ENCODE assay signal across 9 cellular contexts in the genomic region with DNA sequence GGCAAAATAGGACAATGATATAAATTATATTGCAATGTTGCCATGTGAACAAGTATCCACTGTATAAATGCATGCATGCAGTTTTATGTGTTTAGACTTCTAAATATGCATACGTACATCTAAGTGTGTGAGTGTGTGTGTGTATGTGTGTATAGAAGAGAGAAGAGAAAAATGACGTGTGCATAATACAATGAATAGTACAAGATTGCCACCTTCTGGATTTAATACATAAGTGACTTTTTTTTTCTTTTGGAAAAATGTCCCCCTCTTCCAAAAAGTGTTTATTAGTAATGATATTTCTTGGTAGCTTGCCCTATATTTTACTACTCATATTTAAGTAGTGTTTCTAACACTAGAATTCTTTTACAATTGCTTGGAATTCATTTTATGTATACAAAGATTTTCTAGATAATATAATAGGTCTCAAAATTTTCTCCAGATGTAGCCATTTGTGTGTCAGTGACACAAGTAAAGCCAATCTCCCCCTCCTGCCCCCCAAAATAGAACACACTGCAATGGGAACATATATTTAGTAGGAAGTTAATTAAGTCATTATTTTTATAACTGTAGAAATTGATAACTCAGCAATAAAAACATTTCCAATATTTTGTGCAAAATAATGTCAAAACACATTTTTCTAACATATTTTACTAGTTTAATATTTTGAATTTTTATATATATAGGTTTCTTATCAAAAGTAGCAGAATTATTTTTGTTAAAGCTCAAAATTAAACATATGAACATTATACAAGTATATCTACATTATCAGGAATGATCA.
DNase-seq lines count a peak whose midpoint lies in the region; TF ChIP-seq lines count a peak whose summit lies in the region.
"Had no signal": no experiment of that assay in that cellular context is flagged by ENCODE, and none has a peak within 500 bp of the region (broad histone marks: within the 10 kb centered on the region; RNA-seq: fewer than 3 reads in every experiment).

No MANE protein-coding gene starts in this region.

- TF ChIP-seq CTCF in choroid plexus epithelial cell (conservative IDR thresholded peaks at IDR 0.05; ENCODE audit: low read depth, low read length), result peak; percentile 7

- peak; percentile 58 for DNase-seq in NCI-H510A treated with DMSO at 0.1 percent for 48 hours (lab: John Stamatoyannopoulos, UW)
- DNase-seq in NCI-H510A (lab: John Stamatoyannopoulos, UW), result no peak
- peak; percentile 79 for DNase-seq in NCI-H748 (lab: John Stamatoyannopoulos, UW; ENCODE audit: unreplicated experiment)
- peak; percentile 28 for DNase-seq in choroid plexus epithelial cell (ENCODE audit: low read depth)
- peak; percentile 25 for DNase-seq in superior temporal gyrus (ENCODE audit: extremely low spot score)
- DNase-seq in amniotic stem cell (lab: John Stamatoyannopoulos, UW), result no peak
- no peak for DNase-seq in activated CD4-positive, CD25-positive, alpha-beta regulatory T cell (lab: John Stamatoyannopoulos, UW)
- DNase-seq in activated CD4-positive, alpha-beta T cell treated with anti-CD3 and anti-CD28 coated beads, Interleukin-2, amount 50 U/mL, for 48 hours, result no peak
- DNase-seq: naive B cell had no signal

- H3K4me3 ChIP-seq in choroid plexus epithelial cell (ENCODE audit: low read depth, low read length), result no peak overlapping the region

Comparison
In these comparisons a context has a peak if more than half of its experiments do, and no peak if none do; other contexts are left out.
1. DNase-seq: peak in NCI-H510A treated with DMSO at 0.1 percent for 48 hours (single experiment), NCI-H748 (single experiment), choroid plexus epithelial cell (single experiment) and superior temporal gyrus (single experiment); none in NCI-H510A (single experiment), amniotic stem cell (single experiment), activated CD4-positive, CD25-positive, alpha-beta regulatory T cell (0 of 4) and activated CD4-positive, alpha-beta T cell treated with anti-CD3 and anti-CD28 coated beads, Interleukin-2, amount 50 U/mL, for 48 hours (0 of 2).